ENCODE assay signal across 8 cellular contexts in genomic region chr1:16904560-16905111, GRCh38. TPM values are rescaled to one million over a fixed set of nuclear protein-coding genes. Genes with fewer than 3 reads are reported as not detected.
DNase-seq lines count a peak whose midpoint lies in the region; ATAC-seq, FAIRE-seq and TF ChIP-seq lines count a peak whose summit lies in the region.

No MANE protein-coding gene starts in this region.

- no peak overlapping the region for H3K4me3 Mint-ChIP-seq in activated B cell treated with CpG ODN at 0.5 μM for 24 hours

- H3K4me1 ChIP-seq in kidney (ENCODE audit: control insufficient read depth in 1 of 2, insufficient read depth in 1 of 2, low read depth in 1 of 2, low read length in 2 of 2), result peaks cover 13 to 21% of the 10 kb centered on the region in 2 donors

- H3K36me3 ChIP-seq in kidney (ENCODE audit: control insufficient read depth in 1 of 2, insufficient read depth in 2 of 2, low read length in 2 of 2), result no peaks in the 10 kb centered on the region

- H3K4me1 Mint-ChIP-seq in activated B cell treated with CpG ODN at 0.5 μM for 24 hours, result peaks cover 40% of the 10 kb centered on the region

- no peaks in the 10 kb centered on the region for H3K27me3 Mint-ChIP-seq in activated B cell treated with CpG ODN at 0.5 μM for 24 hours

- intact Hi-C loops in activated B cell treated with CpG ODN at 0.5 μM for 24 hours (cut with micrococcal nuclease), result loop anchor here (1.0 to 2.0 kb wide), 3 partner anchors 8 to 392 kb away; no protein-coding TSS in a partner anchor
- intact Hi-C loops in kidney (cut with DNase I), result no loop called here

- peaks cover 0 to 8% of the 10 kb centered on the region in 2 donors for H3K9me3 ChIP-seq in kidney (ENCODE audit: control insufficient read depth in 1 of 2, low read length in 2 of 2)

- DNase-seq in AG04449 (ENCODE audit: low read depth, low spot score) (peak; percentile 91), NCI-H226 (peak; percentile 92), activated B cell treated with CpG ODN at 0.5 μM for 24 hours (peak; percentile 86), cerebellar nuclear complex (lab: John Stamatoyannopoulos, UW) (peak; percentile 97 to 99), kidney (peak; percentile 100)
- peak; percentile 93 to 100 for DNase-seq in stimulated activated CD4-positive, alpha-beta T cell treated with anti-CD3 and anti-CD28 coated beads, Interleukin-15, amount 100 ng/mL, for 1 hour (ENCODE audit: low read depth in 1 of 2, low spot score in 1 of 2)

- CTCF ChIA-PET in AG04449 (lab: Yijun Ruan, JAX) (interaction anchor here (0.8 kb wide), 1 partner anchor 21 kb away, joined by 3 read pairs; no protein-coding TSS in a partner anchor), activated B cell treated with CpG ODN at 0.5 μM for 24 hours (lab: Charles Lee) (interaction anchor here (1.4 kb wide), 1 partner anchor 56 kb away, joined by 3 read pairs; no protein-coding TSS in a partner anchor)

- peak overlapping the region; percentile 100 for H3K27ac ChIP-seq in kidney (ENCODE audit: low read depth in 2 of 2, low read length in 2 of 2)

- H3K36me3 Mint-ChIP-seq in activated B cell treated with CpG ODN at 0.5 μM for 24 hours (ENCODE audit: low read depth), result no peaks in the 10 kb centered on the region

- ATAC-seq in GM18909 (IDR thresholded peaks at IDR 0.05; ENCODE audit: poor library complexity, unreplicated experiment), result peak; percentile 94
- ATAC-seq in HG03196 (IDR thresholded peaks at IDR 0.05; ENCODE audit: unreplicated experiment), result peak; percentile 89
- peak; percentile 90 for ATAC-seq in activated B cell treated with CpG ODN at 0.5 μM for 24 hours (ENCODE audit: low read depth)

- POLR2A ChIA-PET in AG04449 (lab: Yijun Ruan, JAX), result interaction anchor here (0.9 to 3.2 kb wide), 8 partner anchors 8 to 391 kb away, joined by 4 to 33 read pairs (median 6); partner anchors contain the start of genes RNU1-1 and RNU1-2
- POLR2A ChIA-PET in activated B cell treated with CpG ODN at 0.5 μM for 24 hours (lab: Charles Lee), result interaction anchor here (0.6 to 4.0 kb wide), 17 partner anchors 8 to 1287 kb away, joined by 3 to 62 read pairs (median 8); partner anchors contain the start of genes CROCC, NBPF1, RNU1-1 and RNU1-2

- H3K4me3 ChIP-seq in AG04449 (ENCODE audit: low read depth, low read length) (peak overlapping the region; percentile 71), kidney (ENCODE audit: low read length in 2 of 2) (peak overlapping the region; percentile 70 to 94)

- no peak for TF ChIP-seq CTCF in AG04449 (IDR thresholded peaks at IDR 0.05; ENCODE audit: insufficient read depth, low read length, missing control alignments)
- TF ChIP-seq CTCF in activated B cell treated with CpG ODN at 0.5 μM for 24 hours (IDR thresholded peaks at IDR 0.05), result no peak
- TF ChIP-seq CTCF in kidney (IDR thresholded peaks at IDR 0.05; ENCODE audit: borderline replicate concordance, extremely low read depth, insufficient read depth), result no peak

- peaks cover 3% of the 10 kb centered on the region for H3K9me3 Mint-ChIP-seq in activated B cell treated with CpG ODN at 0.5 μM for 24 hours

- no peak overlapping the region for H3K27ac Mint-ChIP-seq in activated B cell treated with CpG ODN at 0.5 μM for 24 hours

- FAIRE-seq in kidney (lab: Jason Lieb, UNC), result peak; percentile 79

- H3K9ac ChIP-seq in kidney (ENCODE audit: low read length in 2 of 2), result peak overlapping the region; percentile 86 to 99

RNA-seq across cellular contexts. Expression of gene RNU1-2, which starts 8.9 kb away (rescaled TPM):
- total RNA-seq in activated B cell treated with CpG ODN at 0.5 μM for 24 hours, result 3,526 and 4,195 TPM in 2 replicates
- total RNA-seq in kidney, result 8,605 TPM
- polyA plus RNA-seq in kidney (ENCODE audit: insufficient read depth, low read depth, low replicate concordance), result 26.8 TPM

RNA-seq across cellular contexts. Expression of gene CROCC, which starts 17.1 kb away (rescaled TPM):
- 30.2 and 30.4 TPM in 2 replicates for total RNA-seq in activated B cell treated with CpG ODN at 0.5 μM for 24 hours
- total RNA-seq in kidney, result 30.5 TPM
- 10.6 TPM for polyA plus RNA-seq in kidney (ENCODE audit: insufficient read depth, low read depth, low replicate concordance)

Comparison
In these comparisons a context has a peak if more than half of its experiments do, and no peak if none do; other contexts are left out.
1. Peak in every context shown above with its lines: DNase-seq, ATAC-seq, H3K4me3 ChIP-seq and H3K27ac ChIP-seq.